12 cellular contexts compared by ENCODE assay signal in the genomic region with DNA sequence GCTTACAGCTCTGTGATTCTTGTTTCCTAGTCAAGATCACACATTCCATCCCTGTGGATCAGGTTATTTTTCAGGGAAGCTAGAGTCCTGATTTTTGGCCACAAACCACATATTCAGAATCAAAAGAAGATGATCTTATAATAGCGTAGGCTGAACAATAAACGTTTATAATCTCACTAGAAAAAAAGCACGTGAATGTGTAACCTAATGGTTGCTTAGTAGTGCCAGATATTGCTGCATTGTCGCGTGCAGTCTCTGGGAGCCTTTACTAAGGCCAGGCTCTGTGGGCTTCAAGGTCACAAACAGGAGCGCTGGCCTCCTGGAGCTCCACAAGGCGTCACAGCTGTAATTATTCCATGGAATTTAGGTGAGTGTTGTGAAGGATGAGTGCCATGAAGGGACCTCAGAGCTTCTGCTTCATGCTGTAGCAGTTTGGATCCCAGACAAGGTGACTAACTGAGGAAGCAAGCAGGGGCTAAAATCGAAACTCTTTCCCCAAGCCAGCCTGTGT. TPM values are rescaled to one million over a fixed set of nuclear protein-coding genes. Genes with fewer than 3 reads are reported as not detected.
A peak's percentile ranks its signal among the peaks of the same experiment; 100 is the strongest.
DNase-seq lines count a peak whose midpoint lies in the region; TF ChIP-seq lines count a peak whose summit lies in the region.
"Had no signal": no experiment of that assay in that cellular context is flagged by ENCODE, and none has a peak within 500 bp of the region (broad histone marks: within the 10 kb centered on the region; RNA-seq: fewer than 3 reads in every experiment).

No MANE protein-coding gene starts in this region.

- DNase-seq in BJ (ENCODE audit: low read depth) (peak; percentile 75), LoVo (ENCODE audit: low spot score) (peak; percentile 47), endodermal cell (peak; percentile 45), neuronal stem cell (ENCODE audit: low spot score) (no peak), NCI-H1105 (lab: John Stamatoyannopoulos, UW) (no peak), dedifferentiated amniotic fluid mesenchymal stem cell (ENCODE audit: extremely low spot score) (no peak), GDM1 (lab: John Stamatoyannopoulos, UW) (no peak)
- no peak for DNase-seq in stimulated activated naive CD4-positive, alpha-beta T cell treated with Interleukin-2 at 50 U/mL for 16 hours (lab: John Stamatoyannopoulos, UW)
- DNase-seq: activated CD8-positive, alpha-beta memory T cell treated with anti-CD3 and anti-CD28 coated beads, Interleukin-2, amount 50 U/mL, for 4 hours; GF-D8; stimulated activated naive B cell treated with anti-CD40 and anti-IgM and Interleukin-4, amounts not matched to agents 10 μg/mL and 1 μg/mL and 100 μg/mL, for 72 hours had no signal

- no peaks in the 10 kb centered on the region for H3K27me3 ChIP-seq in BJ (ENCODE audit: control insufficient read depth, insufficient read depth, low read length)
- no peaks in the 10 kb centered on the region for H3K27me3 ChIP-seq in endodermal cell (ENCODE audit: control insufficient read depth, insufficient read depth, low read length, poor library complexity, severe bottlenecking)
- no peaks in the 10 kb centered on the region for H3K27me3 ChIP-seq in neuronal stem cell (ENCODE audit: control insufficient read depth in 3 of 3, insufficient read depth in 3 of 3, low read depth in 1 of 3, low read length in 3 of 3)

- no peak overlapping the region for H3K4me3 Mint-ChIP-seq in endodermal cell
- H3K4me3 Mint-ChIP-seq: stimulated activated naive B cell treated with anti-CD40 and anti-IgM and Interleukin-4, amounts not matched to agents 10 μg/mL and 1 μg/mL and 100 μg/mL, for 72 hours had no signal

- WGBS in endodermal cell (ENCODE audit: insufficient coverage in 1 of 2, insufficient read length in 1 of 2), 2 experiments: 84 to 95% methylated on average over 8 of the region's 8 CpGs
- no CpG with 5 or more reads among the region's 8 CpGs for WGBS in neuronal stem cell (ENCODE audit: extremely low coverage in 2 of 2, insufficient read length in 2 of 2, insufficient replicate concordance in 1 of 2), 2 donors

- H3K14ac ChIP-seq in neuronal stem cell (ENCODE audit: low read length): no peak overlapping the region

- H3K4me1 Mint-ChIP-seq in endodermal cell: peaks cover 42% of the 10 kb centered on the region

- H2BK15ac ChIP-seq in neuronal stem cell (ENCODE audit: low read length): no peak overlapping the region

- H3K4me1 ChIP-seq in endodermal cell (ENCODE audit: control insufficient read depth, insufficient read depth, low read length): peaks cover 5% of the 10 kb centered on the region
- peaks cover 12 to 13% of the 10 kb centered on the region in 2 donors for H3K4me1 ChIP-seq in neuronal stem cell (ENCODE audit: control insufficient read depth in 2 of 2, insufficient read depth in 1 of 2, low read depth in 1 of 2, low read length in 2 of 2)

- H4K8ac ChIP-seq in neuronal stem cell (ENCODE audit: low read depth, low read length): no peak overlapping the region

- no peak overlapping the region for H3K27ac Mint-ChIP-seq in endodermal cell
- H3K27ac Mint-ChIP-seq: stimulated activated naive B cell treated with anti-CD40 and anti-IgM and Interleukin-4, amounts not matched to agents 10 μg/mL and 1 μg/mL and 100 μg/mL, for 72 hours had no signal

- H3K4me2 ChIP-seq in neuronal stem cell (ENCODE audit: insufficient read depth, low read length, poor library complexity, severe bottlenecking): no peak overlapping the region

- H3K23ac ChIP-seq in neuronal stem cell (ENCODE audit: low read depth, low read length, poor library complexity): no peak overlapping the region

- no peak overlapping the region for H3K18ac ChIP-seq in neuronal stem cell (ENCODE audit: low read length)

- peaks cover 4% of the 10 kb centered on the region for H3K79me1 ChIP-seq in neuronal stem cell (ENCODE audit: low read depth, low read length)

- H3K9ac ChIP-seq in endodermal cell (ENCODE audit: extremely low read depth, low read length, poor library complexity, severe bottlenecking) (no peak overlapping the region), neuronal stem cell (ENCODE audit: low read depth, low read length, poor library complexity) (no peak overlapping the region)
- H3K9ac ChIP-seq: parathyroid adenoma had no signal

- no peak overlapping the region for H3K4ac ChIP-seq in neuronal stem cell (ENCODE audit: low read length)

- H3K9me3 ChIP-seq in endodermal cell (ENCODE audit: control insufficient read depth, low read length): no peaks in the 10 kb centered on the region
- H3K9me3 ChIP-seq in neuronal stem cell (replicated peaks in 1 of 2; ENCODE audit: control insufficient read depth in 2 of 2, insufficient read depth in 1 of 2, low read depth in 1 of 2, low read length in 2 of 2): peaks cover 0 to 4% of the 10 kb centered on the region in 2 donors

- H3K27me3 Mint-ChIP-seq in endodermal cell (ENCODE audit: insufficient read depth): no peaks in the 10 kb centered on the region
- H3K27me3 Mint-ChIP-seq: stimulated activated naive B cell treated with anti-CD40 and anti-IgM and Interleukin-4, amounts not matched to agents 10 μg/mL and 1 μg/mL and 100 μg/mL, for 72 hours had no signal

- CTCF ChIA-PET in BJ (lab: Yijun Ruan, JAX): interaction anchor here (0.6 to 3.7 kb wide), 4 partner anchors 19 to 470 kb away, joined by 3 to 16 read pairs (median 4); no protein-coding TSS in a partner anchor

- H3K4me3 ChIP-seq in BJ (ENCODE audit: low read depth, low read length) (peak overlapping the region; percentile 30), endodermal cell (ENCODE audit: low read length) (no peak overlapping the region), neuronal stem cell (ENCODE audit: low read length in 2 of 2) (no peak overlapping the region)

- peaks cover 3% of the 10 kb centered on the region for H3K36me3 Mint-ChIP-seq in endodermal cell (ENCODE audit: low read depth)

- no peak overlapping the region for H4K91ac ChIP-seq in neuronal stem cell (ENCODE audit: low read depth, low read length, poor library complexity)

- H2AFZ ChIP-seq in neuronal stem cell (ENCODE audit: low read length): peak overlapping the region; percentile 56
- H2AFZ ChIP-seq: parathyroid adenoma had no signal

- H2BK5ac ChIP-seq in neuronal stem cell (ENCODE audit: low read length): no peak overlapping the region

- H3K9me3 Mint-ChIP-seq in endodermal cell: no peaks in the 10 kb centered on the region
- H3K9me3 Mint-ChIP-seq: stimulated activated naive B cell treated with anti-CD40 and anti-IgM and Interleukin-4, amounts not matched to agents 10 μg/mL and 1 μg/mL and 100 μg/mL, for 72 hours had no signal

- POLR2A ChIA-PET in BJ (lab: Charles Lee): interaction anchor here (0.9 to 1.5 kb wide), 4 partner anchors 8 to 13 kb away, joined by 3 to 24 read pairs (median 4); no protein-coding TSS in a partner anchor

- no peak for TF ChIP-seq CTCF in BJ (IDR thresholded peaks at IDR 0.05; ENCODE audit: insufficient read depth, low read depth, low read length)
- no peak for TF ChIP-seq CTCF in endodermal cell (conservative IDR thresholded peaks at IDR 0.05)

- H3K27ac ChIP-seq in endodermal cell (ENCODE audit: low read depth, low read length) (no peak overlapping the region), neuronal stem cell (replicated peaks; ENCODE audit: low read length) (no peak overlapping the region)
- H3K27ac ChIP-seq: parathyroid adenoma had no signal

- H2AK5ac ChIP-seq in neuronal stem cell (ENCODE audit: low read depth, low read length): no peak overlapping the region

- H2BK120ac ChIP-seq in neuronal stem cell (ENCODE audit: low read depth, low read length): no peak overlapping the region

- no peak overlapping the region for H2BK12ac ChIP-seq in neuronal stem cell (ENCODE audit: low read length)

- no peaks in the 10 kb centered on the region for H3K36me3 ChIP-seq in BJ (ENCODE audit: control insufficient read depth, insufficient read depth, low read length)
- peaks cover 4% of the 10 kb centered on the region for H3K36me3 ChIP-seq in endodermal cell (ENCODE audit: control insufficient read depth, insufficient read depth, low read length)
- peaks cover 0 to 8% of the 10 kb centered on the region in 2 donors for H3K36me3 ChIP-seq in neuronal stem cell (replicated peaks in 1 of 2; ENCODE audit: control insufficient read depth in 2 of 2, insufficient read depth in 2 of 2, low read length in 2 of 2)

RNA-seq across cellular contexts. Expression of gene CDKN1B, which starts 17.4 kb away (rescaled TPM):
- 19.7 and 21.7 TPM in 2 replicates for polyA plus RNA-seq in BJ (2011; rRNA removed)
- polyA minus RNA-seq in BJ (2011; rRNA and poly(A)+ RNA removed): 11.6 and 17.5 TPM in 2 replicates
- total RNA-seq in endodermal cell: 10 to 100 TPM; 40.1 to 63.9 TPM
- polyA plus RNA-seq in endodermal cell (2013, experiment 1 of 2): 52.2 TPM
- polyA plus RNA-seq in endodermal cell (2013, experiment 2 of 2): 53.2 TPM
- 49.7 TPM for polyA plus RNA-seq in neuronal stem cell (2013, experiment 1 of 2)
- polyA plus RNA-seq in neuronal stem cell (2013, experiment 2 of 2): 51.1 TPM

RNA-seq across cellular contexts. Expression of gene GPR19, which starts 38.6 kb away (rescaled TPM):
- polyA plus RNA-seq in BJ (2011; rRNA removed): 0.42 and 0.60 TPM in 2 replicates
- 0.21 and 0.57 TPM in 2 replicates for polyA minus RNA-seq in BJ (2011; rRNA and poly(A)+ RNA removed)
- total RNA-seq in endodermal cell: 1 to 10 TPM; 5.4 to 7.2 TPM
- polyA plus RNA-seq in endodermal cell (2013, experiment 1 of 2): 15.4 TPM
- polyA plus RNA-seq in endodermal cell (2013, experiment 2 of 2): 11.8 TPM
- 32.4 TPM for polyA plus RNA-seq in neuronal stem cell (2013, experiment 1 of 2)
- 33.4 TPM for polyA plus RNA-seq in neuronal stem cell (2013, experiment 2 of 2)

RNA-seq across cellular contexts. Expression of gene APOLD1, which starts 50.8 kb away (rescaled TPM):
- 7.2 and 8.7 TPM in 2 replicates for polyA plus RNA-seq in BJ (2011; rRNA removed)
- polyA minus RNA-seq in BJ (2011; rRNA and poly(A)+ RNA removed): 6.0 and 7.0 TPM in 2 replicates
- total RNA-seq in endodermal cell: 1 to 10 TPM; 1.8 to 3.2 TPM
- polyA plus RNA-seq in endodermal cell (2013, experiment 1 of 2): 8.8 TPM
- 7.7 TPM for polyA plus RNA-seq in endodermal cell (2013, experiment 2 of 2)
- polyA plus RNA-seq in neuronal stem cell (2013, experiment 1 of 2): 4.6 TPM
- 4.2 TPM for polyA plus RNA-seq in neuronal stem cell (2013, experiment 2 of 2)

Comparison
In these comparisons a context has a peak if more than half of its experiments do, and no peak if none do; other contexts are left out.
1. DNase-seq: peak in BJ (single experiment), LoVo (single experiment) and endodermal cell (single experiment); none in neuronal stem cell (single experiment), stimulated activated naive CD4-positive, alpha-beta T cell treated with Interleukin-2 at 50 U/mL for 16 hours (single experiment), NCI-H1105 (single experiment), dedifferentiated amniotic fluid mesenchymal stem cell (single experiment) and GDM1 (single experiment).